ENCODE assay signal across 13 cellular contexts in genomic region chrX:83658731-83659130, GRCh38.
DNase-seq lines count a peak whose midpoint lies in the region; ATAC-seq, FAIRE-seq and TF ChIP-seq lines count a peak whose summit lies in the region.
"Had no signal": no experiment of that assay in that cellular context is flagged by ENCODE, and none has a peak within 500 bp of the region (broad histone marks: within the 10 kb centered on the region; RNA-seq: fewer than 3 reads in every experiment).

No MANE protein-coding gene starts in this region.

- H3K4me3 Mint-ChIP-seq in MCF 10A (ENCODE audit: unreplicated experiment) = no peak overlapping the region
- H3K4me3 Mint-ChIP-seq in CD8-positive, alpha-beta memory T cell = no peak overlapping the region
- no peak overlapping the region for H3K4me3 Mint-ChIP-seq in T-helper 17 cell
- H3K4me3 Mint-ChIP-seq: effector memory CD8-positive, alpha-beta T cell had no signal

- TF ChIP-seq CTCF in MCF 10A (IDR thresholded peaks at IDR 0.05; ENCODE audit: unreplicated experiment) (no peak), mammary epithelial cell (conservative IDR thresholded peaks at IDR 0.05 in 1 of 2, IDR thresholded peaks at IDR 0.05 in 1 of 2; ENCODE audit: extremely low read depth in 1 of 2, insufficient read depth in 1 of 2, low read depth in 1 of 2, low read length in 2 of 2) (peak in 1 of 2 donors; percentile 11), PC-3 (conservative IDR thresholded peaks at IDR 0.05; ENCODE audit: low read depth, low read length) (peak; percentile 35; the same call in 1 of the 2 replicates)

- no peaks in the 10 kb centered on the region for H3K9me2 ChIP-seq in PC-3 (replicated peaks; ENCODE audit: low read length)

- no peak overlapping the region for H3K27ac ChIP-seq in mammary epithelial cell (ENCODE audit: insufficient read depth, low read depth, low read length)
- H3K27ac ChIP-seq in PC-3 (ENCODE audit: low read length) = no peak overlapping the region
- H3K27ac ChIP-seq in CD8-positive, alpha-beta memory T cell (ENCODE audit: low read depth, low read length) = no peak overlapping the region
- H3K27ac ChIP-seq: lower lobe of right lung had no signal

- H3K4me2 ChIP-seq in mammary epithelial cell (ENCODE audit: insufficient read depth, low read depth, low read length) (no peak overlapping the region), PC-3 (ENCODE audit: low read length) (no peak overlapping the region)

- dilution Hi-C loops in mammary epithelial cell (cut with HindIII; ENCODE audit: low sequenced_read_pairs) = no loop called here

- H3K27me3 ChIP-seq in mammary epithelial cell (ENCODE audit: insufficient read depth, low read length) (no peaks in the 10 kb centered on the region), PC-3 (ENCODE audit: low read length) (no peaks in the 10 kb centered on the region)
- no peaks in the 10 kb centered on the region for H3K27me3 ChIP-seq in CD8-positive, alpha-beta memory T cell (ENCODE audit: insufficient read depth, low read length, poor library complexity, severe bottlenecking)

- H3K9ac ChIP-seq in mammary epithelial cell (ENCODE audit: insufficient read depth, low read length) (no peak overlapping the region), PC-3 (ENCODE audit: low read length) (no peak overlapping the region)

- H3K27me3 Mint-ChIP-seq in MCF 10A (ENCODE audit: insufficient read depth, unreplicated experiment) = no peaks in the 10 kb centered on the region
- peaks cover 0 to 4% of the 10 kb centered on the region in 2 donors for H3K27me3 Mint-ChIP-seq in CD8-positive, alpha-beta memory T cell
- H3K27me3 Mint-ChIP-seq in T-helper 17 cell = no peaks in the 10 kb centered on the region
- H3K27me3 Mint-ChIP-seq: effector memory CD8-positive, alpha-beta T cell had no signal

- no TSS peak for BruUV-seq in MCF 10A (replicated peaks; lab: Mats Ljungman, UMichigan)
- BruUV-seq in mammary epithelial cell (replicated peaks; lab: Mats Ljungman, UMichigan) = no TSS peak
- no TSS peak for BruUV-seq in PC-3 (replicated peaks; lab: Mats Ljungman, UMichigan)

- intact Hi-C loops in MCF 10A (cut with micrococcal nuclease) = no loop called here
- intact Hi-C loops in mammary epithelial cell (cut with micrococcal nuclease) = no loop called here
- intact Hi-C loops in PC-3 (cut with micrococcal nuclease) = no loop called here

- H4K20me1 ChIP-seq in mammary epithelial cell (ENCODE audit: insufficient read depth, low read length) (no peaks in the 10 kb centered on the region), PC-3 (ENCODE audit: low read length) (no peaks in the 10 kb centered on the region)

- no peak overlapping the region for H3K27ac Mint-ChIP-seq in MCF 10A (ENCODE audit: low read depth, unreplicated experiment)
- H3K27ac Mint-ChIP-seq in CD8-positive, alpha-beta memory T cell = no peak overlapping the region
- no peak overlapping the region for H3K27ac Mint-ChIP-seq in T-helper 17 cell
- H3K27ac Mint-ChIP-seq: effector memory CD8-positive, alpha-beta T cell had no signal

- H3K4me1 ChIP-seq in mammary epithelial cell (ENCODE audit: insufficient read depth, low read length) (no peaks in the 10 kb centered on the region), PC-3 (ENCODE audit: insufficient read depth, low read length) (no peaks in the 10 kb centered on the region)
- H3K4me1 ChIP-seq in CD8-positive, alpha-beta memory T cell (ENCODE audit: insufficient read depth, low read length) = no peaks in the 10 kb centered on the region
- H3K4me1 ChIP-seq: lower lobe of right lung had no signal

- no peaks in the 10 kb centered on the region for H3K36me3 Mint-ChIP-seq in MCF 10A (ENCODE audit: insufficient read depth, unreplicated experiment)
- H3K36me3 Mint-ChIP-seq in CD8-positive, alpha-beta memory T cell = no peaks in the 10 kb centered on the region
- no peaks in the 10 kb centered on the region for H3K36me3 Mint-ChIP-seq in T-helper 17 cell (ENCODE audit: low read depth)

- ATAC-seq in HG02642 (IDR thresholded peaks at IDR 0.05; ENCODE audit: poor library complexity, unreplicated experiment) = peak; percentile 67
- no peak for ATAC-seq in PC-3
- ATAC-seq in T-helper 17 cell = no peak
- ATAC-seq: effector memory CD8-positive, alpha-beta T cell; lower lobe of right lung had no signal

- H3K36me3 ChIP-seq in mammary epithelial cell (ENCODE audit: insufficient read depth, low read length) (no peaks in the 10 kb centered on the region), PC-3 (ENCODE audit: low read depth, low read length) (no peaks in the 10 kb centered on the region)
- no peaks in the 10 kb centered on the region for H3K36me3 ChIP-seq in CD8-positive, alpha-beta memory T cell (ENCODE audit: insufficient read depth, low read length)
- H3K36me3 ChIP-seq: lower lobe of right lung had no signal

- no peaks in the 10 kb centered on the region for H3K4me1 Mint-ChIP-seq in MCF 10A (ENCODE audit: insufficient read depth, unreplicated experiment)
- no peaks in the 10 kb centered on the region for H3K4me1 Mint-ChIP-seq in CD8-positive, alpha-beta memory T cell
- no peaks in the 10 kb centered on the region for H3K4me1 Mint-ChIP-seq in T-helper 17 cell

- CTCF ChIA-PET in MCF 10A (lab: Yijun Ruan, JAX) = no interaction called here
- CTCF ChIA-PET in mammary epithelial cell (lab: Charles Lee; ENCODE audit: low non-redundant PET) = no interaction called here
- CTCF ChIA-PET in PC-3 (lab: Charles Lee) = no interaction called here
- CTCF ChIA-PET in CD8-positive, alpha-beta memory T cell (lab: Charles Lee) = no interaction called here

- POLR2A ChIA-PET in MCF 10A (lab: Yijun Ruan, JAX) = no interaction called here
- POLR2A ChIA-PET in PC-3 (lab: Charles Lee; ENCODE audit: unreplicated experiment) = no interaction called here
- POLR2A ChIA-PET in CD8-positive, alpha-beta memory T cell (lab: Charles Lee) = no interaction called here

- H3K79me2 ChIP-seq in mammary epithelial cell (ENCODE audit: insufficient read depth, low read length) = no peaks in the 10 kb centered on the region
- H3K79me2 ChIP-seq in PC-3 (ENCODE audit: low read length) = no peaks in the 10 kb centered on the region

- peak; percentile 0 for DNase-seq in MCF 10A (ENCODE audit: unreplicated experiment)
- DNase-seq in mammary epithelial cell = no peak
- no peak for DNase-seq in PC-3
- peak; percentile 2 for DNase-seq in urothelium cell line (ENCODE audit: low spot score)
- no peak for DNase-seq in CD8-positive, alpha-beta memory T cell
- no peak for DNase-seq in T-helper 17 cell
- no peak for DNase-seq in NCI-H1092 (lab: John Stamatoyannopoulos, UW)
- DNase-seq: effector memory CD8-positive, alpha-beta T cell; GF-D8; head of caudate nucleus; lower lobe of right lung; posterior cingulate gyrus had no signal

- no peak for FAIRE-seq in urothelium cell line (lab: Jason Lieb, UNC)

- no peak overlapping the region for H3K4me3 ChIP-seq in mammary epithelial cell (replicated peaks in 1 of 3; ENCODE audit: insufficient read depth in 1 of 3, low read depth in 2 of 3, low read length in 3 of 3)
- no peak overlapping the region for H3K4me3 ChIP-seq in PC-3 (ENCODE audit: low read length)
- no peak overlapping the region for H3K4me3 ChIP-seq in CD8-positive, alpha-beta memory T cell (ENCODE audit: low read length)
- H3K4me3 ChIP-seq: lower lobe of right lung had no signal

- 38% methylated on average over 1 of the region's 3 CpGs for WGBS in mammary epithelial cell (ENCODE audit: low coverage, missing lambda C conversion rate)

- H2AFZ ChIP-seq in mammary epithelial cell (ENCODE audit: low read depth, low read length) (no peak overlapping the region), PC-3 (ENCODE audit: low read length) (no peak overlapping the region)

- H3K9me3 ChIP-seq in mammary epithelial cell (replicated peaks; ENCODE audit: insufficient read depth, low read length) (no peaks in the 10 kb centered on the region), PC-3 (ENCODE audit: low read length) (no peaks in the 10 kb centered on the region), T-helper 17 cell (ENCODE audit: control insufficient read depth, low read length, poor library complexity, severe bottlenecking) (no peaks in the 10 kb centered on the region)
- no peaks in the 10 kb centered on the region for H3K9me3 ChIP-seq in CD8-positive, alpha-beta memory T cell (ENCODE audit: low read length)
- H3K9me3 ChIP-seq: lower lobe of right lung had no signal

- in situ Hi-C loops in mammary epithelial cell (cut with MboI; ENCODE audit: low sequenced_read_pairs in 2 of 2) = no loop called here

- H3F3A ChIP-seq in PC-3 (ENCODE audit: low read length, unreplicated experiment) = no peaks in the 10 kb centered on the region

- peaks cover 21% of the 10 kb centered on the region for H3K9me3 Mint-ChIP-seq in MCF 10A (ENCODE audit: unreplicated experiment)
- H3K9me3 Mint-ChIP-seq in CD8-positive, alpha-beta memory T cell = peaks cover 0 to 1% (median 0%) of the 10 kb centered on the region in 5 donors
- H3K9me3 Mint-ChIP-seq: effector memory CD8-positive, alpha-beta T cell had no signal

Comparison
In these comparisons a context has a peak if more than half of its experiments do, and no peak if none do; other contexts are left out.
1. DNase-seq: peak in MCF 10A (single experiment) and urothelium cell line (single experiment); none in mammary epithelial cell (single experiment), PC-3 (single experiment), CD8-positive, alpha-beta memory T cell (0 of 5), T-helper 17 cell (0 of 3) and NCI-H1092 (single experiment).